ENCODE assay signal across 31 cellular contexts in genomic region chr15:59157840-59158700, GRCh38. TPM values are rescaled to one million over a fixed set of nuclear protein-coding genes. Genes with fewer than 3 reads are reported as not detected.
DNase-seq lines count a peak whose midpoint lies in the region; ATAC-seq and TF ChIP-seq lines count a peak whose summit lies in the region.
"Had no signal": no experiment of that assay in that cellular context is flagged by ENCODE, and none has a peak within 500 bp of the region (broad histone marks: within the 10 kb centered on the region; RNA-seq: fewer than 3 reads in every experiment).

No MANE protein-coding gene starts in this region.

- ATAC-seq in left lung (peak; percentile 61), gastrocnemius medialis (no peak), omental fat pad (ENCODE audit: low FRiP score) (no peak)
- no peak for ATAC-seq in activated T-cell treated with anti-CD3 and anti-CD28 coated beads, Interleukin-2, amount 50 U/mL, for 72 hours (replicated peaks in 1 of 2)
- ATAC-seq: activated CD4-positive, CD25-positive, alpha-beta regulatory T cell treated with anti-CD3 and anti-CD28 coated beads, Interleukin-2, amount 50 U/mL, for 24 hours; CD8-positive, alpha-beta T cell; gastroesophageal sphincter; GM12878 had no signal

- H3K4me1 ChIP-seq in adipocyte (ENCODE audit: control insufficient read depth, insufficient read depth, low read length) (no peaks in the 10 kb centered on the region), left lung (peaks cover 4 to 9% of the 10 kb centered on the region in 2 donors), gastrocnemius medialis (peaks cover 0 to 7% of the 10 kb centered on the region in 2 donors)
- H3K4me1 ChIP-seq: testis had no signal

- H3K36me3 Mint-ChIP-seq in activated T-cell treated with anti-CD3 and anti-CD28 coated beads, Interleukin-2, amount 50 U/mL, for 72 hours (ENCODE audit: insufficient read depth in 2 of 2), result no peaks in the 10 kb centered on the region
- H3K36me3 Mint-ChIP-seq: activated CD4-positive, alpha-beta memory T cell treated with anti-CD3 and anti-CD28 coated beads for 36 hours; CD8-positive, alpha-beta T cell had no signal

- no peaks in the 10 kb centered on the region for H3K4me1 Mint-ChIP-seq in activated T-cell treated with anti-CD3 and anti-CD28 coated beads, Interleukin-2, amount 50 U/mL, for 72 hours (ENCODE audit: low read depth)
- H3K4me1 Mint-ChIP-seq: B cell; central memory CD8-positive, alpha-beta T cell had no signal

- H3K9ac ChIP-seq in adipocyte (ENCODE audit: low read length), result no peak overlapping the region
- H3K9ac ChIP-seq: SK-N-SH had no signal

- H3K4me3 Mint-ChIP-seq in activated T-cell treated with anti-CD3 and anti-CD28 coated beads, Interleukin-2, amount 50 U/mL, for 72 hours, result no peak overlapping the region
- H3K4me3 Mint-ChIP-seq: activated CD4-positive, alpha-beta memory T cell treated with anti-CD3 and anti-CD28 coated beads for 36 hours; B cell; CD8-positive, alpha-beta T cell; central memory CD8-positive, alpha-beta T cell; nephron progenitor cell; T-helper 1 cell treated with Interleukin-12 subunit alpha and Interleukin-12 subunit beta and Interleukin-4 antibody, amounts not matched to agents 30 μg/mL and 1 μg/mL, for 36 hours had no signal

- in situ Hi-C loops in gastrocnemius medialis (cut with MboI; ENCODE audit: low sequenced_read_pairs in 4 of 4), result loop anchor here in 1 of 4 donors (25.0 kb wide), 1 partner anchor 329 kb away; no protein-coding TSS in a partner anchor

- H3K27ac ChIP-seq in left lung (no peak overlapping the region), gastrocnemius medialis (no peak overlapping the region)
- H3K27ac ChIP-seq: gastroesophageal sphincter, testis had no signal

- no peaks in the 10 kb centered on the region for H3K27me3 Mint-ChIP-seq in activated T-cell treated with anti-CD3 and anti-CD28 coated beads, Interleukin-2, amount 50 U/mL, for 72 hours (ENCODE audit: low read depth)
- H3K27me3 Mint-ChIP-seq: activated CD4-positive, alpha-beta memory T cell treated with anti-CD3 and anti-CD28 coated beads for 36 hours; B cell; central memory CD8-positive, alpha-beta T cell had no signal

- H3K9me3 ChIP-seq in adipocyte (ENCODE audit: control insufficient read depth, low read length), result no peaks in the 10 kb centered on the region
- no peaks in the 10 kb centered on the region for H3K9me3 ChIP-seq in left lung
- no peaks in the 10 kb centered on the region for H3K9me3 ChIP-seq in gastrocnemius medialis
- H3K9me3 ChIP-seq: gastroesophageal sphincter, SK-N-SH, testis had no signal

- H3K36me3 ChIP-seq in adipocyte (ENCODE audit: control insufficient read depth, insufficient read depth, low read length, severe bottlenecking) (peaks cover 90% of the 10 kb centered on the region), left lung (peaks cover 0 to 60% of the 10 kb centered on the region in 2 donors), gastrocnemius medialis (peaks cover 0 to 52% of the 10 kb centered on the region in 2 donors)

- H3K4me3 ChIP-seq in adipocyte (ENCODE audit: low read length), result no peak overlapping the region
- no peak overlapping the region for H3K4me3 ChIP-seq in left lung
- H3K4me3 ChIP-seq in gastrocnemius medialis, result no peak overlapping the region
- H3K4me3 ChIP-seq: gastroesophageal sphincter, GM12878, lung, testis had no signal

- intact Hi-C loops in left lung (cut with DNase I), result no loop called here
- intact Hi-C loops in gastrocnemius medialis (cut with DNase I; ENCODE audit: low total_unique reads), result no loop called here

- DNase-seq in NCI-H345 treated with DMSO at 0.1 percent for 48 hours (lab: John Stamatoyannopoulos, UW; ENCODE audit: unreplicated experiment) (peak; percentile 57), NCI-H345 (lab: John Stamatoyannopoulos, UW) (no peak), adipocyte (ENCODE audit: low read depth) (peak; percentile 32), left lung (no peak), gastrocnemius medialis (no peak), omental fat pad (ENCODE audit: low spot score) (no peak)
- no peak for DNase-seq in activated T-cell treated with anti-CD3 and anti-CD28 coated beads, Interleukin-2, amount 50 U/mL, for 72 hours
- DNase-seq: activated CD4-positive, alpha-beta memory T cell treated with anti-CD3 and anti-CD28 coated beads for 36 hours; activated naive CD4-positive, alpha-beta T cell; CD8-positive, alpha-beta T cell; dermis blood vessel endothelial cell; DMS 273 treated with DMSO at 0.1 percent for 48 hours; H7; hippocampal formation; nephron progenitor cell; SK-N-SH; stimulated activated naive CD4-positive, alpha-beta T cell treated with Interleukin-2 at 50 U/mL for 16 hours; testis had no signal

- TF ChIP-seq CTCF in left lung (IDR thresholded peaks at IDR 0.05) (no peak), gastrocnemius medialis (IDR thresholded peaks at IDR 0.05 in 4 of 5, conservative IDR thresholded peaks at IDR 0.05 in 1 of 5) (no peak), omental fat pad (IDR thresholded peaks at IDR 0.05) (no peak)

- no peak for TF ChIP-seq POLR2A in gastrocnemius medialis (IDR thresholded peaks at IDR 0.05)

- no peaks in the 10 kb centered on the region for H3K9me3 Mint-ChIP-seq in activated T-cell treated with anti-CD3 and anti-CD28 coated beads, Interleukin-2, amount 50 U/mL, for 72 hours
- H3K9me3 Mint-ChIP-seq: activated CD4-positive, alpha-beta memory T cell treated with anti-CD3 and anti-CD28 coated beads for 36 hours; CD8-positive, alpha-beta T cell; central memory CD8-positive, alpha-beta T cell; nephron progenitor cell; T-helper 1 cell treated with Interleukin-12 subunit alpha and Interleukin-12 subunit beta and Interleukin-4 antibody, amounts not matched to agents 30 μg/mL and 1 μg/mL, for 36 hours had no signal

- H3K27ac Mint-ChIP-seq in activated T-cell treated with anti-CD3 and anti-CD28 coated beads, Interleukin-2, amount 50 U/mL, for 72 hours, result no peak overlapping the region
- H3K27ac Mint-ChIP-seq: activated CD4-positive, alpha-beta memory T cell treated with anti-CD3 and anti-CD28 coated beads for 36 hours; B cell; CD8-positive, alpha-beta T cell; T-helper 1 cell treated with Interleukin-12 subunit alpha and Interleukin-12 subunit beta and Interleukin-4 antibody, amounts not matched to agents 30 μg/mL and 1 μg/mL, for 36 hours had no signal

- no peaks in the 10 kb centered on the region for H3K27me3 ChIP-seq in adipocyte (replicated peaks; ENCODE audit: control insufficient read depth, insufficient read depth, low read length)
- H3K27me3 ChIP-seq in left lung, result no peaks in the 10 kb centered on the region
- H3K27me3 ChIP-seq in gastrocnemius medialis, result no peaks in the 10 kb centered on the region
- H3K27me3 ChIP-seq: gastroesophageal sphincter, testis had no signal

RNA-seq across cellular contexts. Expression of gene LDHAL6B, which starts 48.6 kb away (rescaled TPM):
- total RNA-seq in left lung (not detected), gastrocnemius medialis (not detected), omental fat pad (not detected)
- total RNA-seq in activated T-cell treated with anti-CD3 and anti-CD28 coated beads, Interleukin-2, amount 50 U/mL, for 72 hours, result not detected
- total RNA-seq: activated CD4-positive, alpha-beta memory T cell treated with anti-CD3 and anti-CD28 coated beads for 36 hours; B cell; CD8-positive, alpha-beta T cell; dermis blood vessel endothelial cell; fibroblast of lung; GM12878; H7; HT1080; lung; NCI-H460; osteocyte; skeletal muscle tissue; urinary bladder had no signal

RNA-seq across cellular contexts. Expression of gene CCNB2, which starts 53.1 kb away (rescaled TPM):
- total RNA-seq in left lung (10 to 100 TPM in 1 of 2 donors, 1 to 10 TPM in 1; 3.3 to 11.0 TPM), gastrocnemius medialis (under 1 TPM in 2 of 4 donors, not detected in 2; 0.33 to 0.62 TPM), omental fat pad (1 to 10 TPM; 1.0 to 5.8 (median 1.1) TPM)
- total RNA-seq in activated T-cell treated with anti-CD3 and anti-CD28 coated beads, Interleukin-2, amount 50 U/mL, for 72 hours, result 10 to 100 TPM; 65.9 to 77.8 TPM

Comparison
In these comparisons a context has a peak if more than half of its experiments do, and no peak if none do; other contexts are left out.
1. DNase-seq: peak in NCI-H345 treated with DMSO at 0.1 percent for 48 hours (single experiment) and adipocyte (single experiment); none in NCI-H345 (single experiment), left lung (0 of 2), gastrocnemius medialis (0 of 2), omental fat pad (single experiment) and activated T-cell treated with anti-CD3 and anti-CD28 coated beads, Interleukin-2, amount 50 U/mL, for 72 hours (0 of 2).
2. RNA of gene CCNB2, which starts 53.1 kb away (total RNA-seq): 65.9 to 77.8 TPM in activated T-cell treated with anti-CD3 and anti-CD28 coated beads, Interleukin-2, amount 50 U/mL, for 72 hours; 3.3 to 11.0 TPM in left lung, 1.0 to 5.8 TPM in omental fat pad and 0.33 to 0.62 TPM in gastrocnemius medialis; every median in the first group is over 4 times any median in the second.